Comparison of ENCODE assay signal across 18 cellular contexts in genomic region chr22:49519117-49519737, GRCh38.
"Had no signal": no experiment of that assay in that cellular context is flagged by ENCODE, and none has a peak within 500 bp of the region (broad histone marks: within the 10 kb centered on the region; RNA-seq: fewer than 3 reads in every experiment).

No MANE protein-coding gene starts in this region.

- H3K9ac ChIP-seq: parathyroid adenoma had no signal

- H3K36me3 ChIP-seq: esophagus squamous epithelium, gastroesophageal sphincter, left ventricle myocardium inferior, prostate gland, right lobe of liver, thoracic aorta, transverse colon had no signal

- H3K4me1 Mint-ChIP-seq: stimulated activated naive CD8-positive, alpha-beta T cell treated with anti-CD3 and anti-CD28 coated beads, Interleukin-15, amount 100 ng/mL, for 72 hours had no signal

- H3K27me3 Mint-ChIP-seq: stimulated activated naive B cell treated with anti-CD40 and anti-IgM and Interleukin-4, amounts not matched to agents 10 μg/mL and 1 μg/mL and 100 μg/mL, for 72 hours; stimulated activated naive CD8-positive, alpha-beta T cell treated with anti-CD3 and anti-CD28 coated beads, Interleukin-15, amount 100 ng/mL, for 72 hours had no signal

- H3K27me3 ChIP-seq: right lobe of liver had no signal

- H3K9me3 Mint-ChIP-seq: stimulated activated naive CD8-positive, alpha-beta T cell treated with anti-CD3 and anti-CD28 coated beads, Interleukin-15, amount 100 ng/mL, for 72 hours had no signal

- H3K4me1 ChIP-seq: esophagus squamous epithelium, gastroesophageal sphincter, left ventricle myocardium inferior, parathyroid adenoma, prostate gland, right lobe of liver, transverse colon had no signal

- H3K4me3 ChIP-seq: esophagus squamous epithelium, gastroesophageal sphincter, left ventricle myocardium inferior, mucosa of descending colon, prostate gland, right lobe of liver, thoracic aorta, transverse colon had no signal

- H3K27ac Mint-ChIP-seq: stimulated activated naive B cell treated with anti-CD40 and anti-IgM and Interleukin-4, amounts not matched to agents 10 μg/mL and 1 μg/mL and 100 μg/mL, for 72 hours; stimulated activated naive CD8-positive, alpha-beta T cell treated with anti-CD3 and anti-CD28 coated beads, Interleukin-15, amount 100 ng/mL, for 72 hours had no signal

- H3K27ac ChIP-seq: esophagus squamous epithelium, gastroesophageal sphincter, left ventricle myocardium inferior, parathyroid adenoma, prostate gland, right lobe of liver, thoracic aorta, transverse colon had no signal

- H3K9me3 ChIP-seq: esophagus squamous epithelium, mucosa of descending colon, prostate gland, right lobe of liver, transverse colon had no signal

- ATAC-seq: gastroesophageal sphincter; mucosa of descending colon; naive thymus-derived CD8-positive, alpha-beta T cell; right lobe of liver; stimulated activated naive B cell treated with anti-CD40 and anti-IgM and Interleukin-4, amounts not matched to agents 10 μg/mL and 1 μg/mL and 100 μg/mL, for 72 hours; stimulated activated naive CD8-positive, alpha-beta T cell treated with anti-CD3 and anti-CD28 coated beads, Interleukin-15, amount 100 ng/mL, for 72 hours had no signal

- H3K4me3 Mint-ChIP-seq: naive thymus-derived CD8-positive, alpha-beta T cell; stimulated activated naive B cell treated with anti-CD40 and anti-IgM and Interleukin-4, amounts not matched to agents 10 μg/mL and 1 μg/mL and 100 μg/mL, for 72 hours; stimulated activated naive CD8-positive, alpha-beta T cell treated with anti-CD3 and anti-CD28 coated beads, Interleukin-15, amount 100 ng/mL, for 72 hours had no signal

- DNase-seq: effector memory CD4-positive, alpha-beta T cell; esophagus squamous epithelium; foreskin fibroblast; glutamatergic neuron; left ventricle myocardium inferior; mucosa of descending colon; naive thymus-derived CD8-positive, alpha-beta T cell; occipital lobe; stimulated activated CD4-positive, alpha-beta T cell treated with anti-CD3 and anti-CD28 coated beads, Interleukin-2, amount 100 ng/mL, for 24 hours; stimulated activated CD4-positive, alpha-beta T cell treated with anti-CD3 and anti-CD28 coated beads, Interleukin-4, amount 100 ng/mL, for 4 hours; stimulated activated naive B cell treated with anti-CD40 and anti-IgM and Interleukin-4, amounts not matched to agents 10 μg/mL and 1 μg/mL and 100 μg/mL, for 72 hours; stimulated activated naive CD8-positive, alpha-beta T cell treated with anti-CD3 and anti-CD28 coated beads, Interleukin-15, amount 100 ng/mL, for 72 hours; transverse colon had no signal

- H3K79me2 ChIP-seq: parathyroid adenoma had no signal

- H2AFZ ChIP-seq: parathyroid adenoma had no signal
